ENCODE assay signal across 14 cellular contexts in the genomic region with DNA sequence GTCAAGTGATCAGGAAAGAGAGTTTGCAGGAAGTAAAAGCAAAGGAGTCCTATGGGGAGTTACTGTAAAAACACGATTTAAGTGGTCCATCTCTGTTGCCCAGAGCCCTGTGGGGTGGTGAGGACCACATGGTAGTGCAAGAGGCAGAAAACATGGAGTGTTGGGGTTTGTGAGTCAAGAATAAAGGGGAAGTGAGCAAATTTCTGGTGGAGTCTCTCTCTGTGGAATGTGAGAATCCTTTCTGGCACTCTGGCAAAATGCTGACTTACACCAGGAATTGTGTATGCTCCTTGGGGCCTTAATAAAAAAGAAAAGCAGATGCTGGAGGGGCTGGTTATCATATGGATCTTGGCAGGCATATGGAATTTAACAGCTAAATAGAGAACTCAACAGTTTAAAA.
"Had no signal": no experiment of that assay in that cellular context is flagged by ENCODE, and none has a peak within 500 bp of the region (broad histone marks: within the 10 kb centered on the region; RNA-seq: fewer than 3 reads in every experiment).

No MANE protein-coding gene starts in this region.

- H3K36me3 ChIP-seq: adrenal gland, breast epithelium, left lung, thyroid gland had no signal

- H3K4me3 ChIP-seq: adrenal gland, breast epithelium, coronary artery, left lung, thyroid gland had no signal

- DNase-seq: activated CD4-positive, alpha-beta T cell treated with anti-CD3 and anti-CD28 coated beads, Interleukin-2, amount 50 U/mL, for 4 hours; activated gamma-delta T cell; adrenal gland; foreskin melanocyte; glutamatergic neuron; hypothalamus; kidney; left lung; midbrain; posterior cingulate gyrus; stimulated activated naive CD4-positive, alpha-beta T cell treated with Interleukin-2 at 50 U/mL for 16 hours; thyroid gland had no signal

- H3K27me3 ChIP-seq: adrenal gland, breast epithelium, left lung, thyroid gland had no signal

- H3K27ac ChIP-seq: adrenal gland, breast epithelium, coronary artery, left lung, thyroid gland had no signal

- H3K9me3 ChIP-seq: adrenal gland, breast epithelium, left lung, thyroid gland had no signal

- H3K4me1 ChIP-seq: adrenal gland, breast epithelium, left lung, thyroid gland had no signal
